1 cellular context compared by ENCODE assay signal in genomic region chr1:32426489-32427255, GRCh38.
TF ChIP-seq lines count a peak whose summit lies in the region.

No MANE protein-coding gene starts in this region.

TF ChIP-seq in HepG2, 621 proteins besides CTCF, POLR2A, EP300 and RAD21:
- TF ChIP-seq SIN3B (IDR thresholded peaks at IDR 0.05; ENCODE audit: low read length): no peak
- TF ChIP-seq BRD4 (CRISPR knock-in tag; IDR thresholded peaks at IDR 0.05): no peak
- peak; percentile 35 to 44 for TF ChIP-seq MAFK (conservative IDR thresholded peaks at IDR 0.05 in 1 of 2, IDR thresholded peaks at IDR 0.05 in 1 of 2; ENCODE audit: low read length in 2 of 2)
